Comparison of ENCODE assay signal across 8 cellular contexts in the genomic region with DNA sequence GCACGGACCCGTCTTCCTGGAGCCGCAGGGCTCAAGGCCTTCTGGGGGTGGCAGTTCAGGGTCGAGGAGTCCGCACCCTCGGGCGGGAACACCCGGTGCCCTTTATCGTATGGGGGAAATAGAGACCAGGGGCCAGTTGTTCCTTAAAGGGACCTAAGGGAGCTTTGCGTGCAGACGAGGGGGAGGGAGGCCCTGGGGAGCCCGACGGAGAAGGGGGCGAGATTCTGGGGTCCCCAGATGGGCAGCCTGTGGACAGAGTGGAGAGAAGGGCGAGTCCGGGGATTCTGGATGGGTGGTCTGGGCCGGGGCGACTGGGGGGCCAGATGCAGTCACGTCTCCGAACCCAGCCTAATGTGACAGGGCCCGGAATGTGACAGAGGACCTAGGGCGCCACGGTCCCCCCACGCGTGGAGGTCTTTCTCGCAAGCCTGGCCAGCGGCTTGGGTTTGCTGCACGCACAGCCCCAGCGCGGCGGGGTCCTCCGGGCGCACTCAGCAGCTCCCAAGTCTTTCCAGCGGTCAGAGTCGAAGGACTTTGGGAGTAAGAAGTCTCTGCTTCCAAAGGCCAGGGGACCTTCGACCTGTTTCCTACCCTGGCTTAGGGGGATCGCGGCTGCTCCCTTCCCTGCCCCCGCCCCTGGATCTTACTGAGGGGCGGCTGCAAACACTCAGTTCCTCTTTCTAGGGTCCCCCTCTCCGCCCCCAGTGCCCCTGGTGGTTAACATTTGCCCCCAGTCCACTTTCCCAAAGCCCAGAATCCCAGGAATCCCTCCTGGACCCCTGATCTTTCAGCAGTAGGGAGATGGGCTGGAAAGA. TPM values are rescaled to one million over a fixed set of nuclear protein-coding genes. Genes with fewer than 3 reads are reported as not detected.
DNase-seq lines count a peak whose midpoint lies in the region; ATAC-seq and FAIRE-seq lines count a peak whose summit lies in the region.

No MANE protein-coding gene starts in this region.

- H3K9me3 ChIP-seq in iPS-15b (ENCODE audit: control insufficient read depth, insufficient read depth, low read length) (peaks cover 2% of the 10 kb centered on the region), small intestine (ENCODE audit: control insufficient read depth, low read depth) (no peaks in the 10 kb centered on the region), SJCRH30 (replicated peaks) (no peaks in the 10 kb centered on the region)

- peak overlapping the region; percentile 61 for H3K4me3 Mint-ChIP-seq in activated naive CD8-positive, alpha-beta T cell treated with anti-CD3 and anti-CD28 coated beads, Interleukin-2, amount 50 U/mL, for 24 hours

- H3K4me3 ChIP-seq in H7 (ENCODE audit: insufficient read depth, low read depth, low read length) (peak overlapping the region; percentile 22), iPS-15b (ENCODE audit: low read depth, low read length) (peak overlapping the region; percentile 53), small intestine (ENCODE audit: low read depth in 1 of 2, low read length in 2 of 2) (peak overlapping the region in 1 of 2 donors; percentile 58), SJCRH30 (no peak overlapping the region)

- H3K27me3 ChIP-seq in H7 (ENCODE audit: control insufficient read depth, insufficient read depth, low read length), result peaks cover 30% of the 10 kb centered on the region
- H3K27me3 ChIP-seq in iPS-15b (ENCODE audit: control insufficient read depth, insufficient read depth, low read length), result peaks cover 31% of the 10 kb centered on the region
- no peaks in the 10 kb centered on the region for H3K27me3 ChIP-seq in small intestine (ENCODE audit: control insufficient read depth in 2 of 2, insufficient read depth in 2 of 2, low read length in 2 of 2)
- H3K27me3 ChIP-seq in SJCRH30, result no peaks in the 10 kb centered on the region

- H3K27me3 Mint-ChIP-seq in activated naive CD8-positive, alpha-beta T cell treated with anti-CD3 and anti-CD28 coated beads, Interleukin-2, amount 50 U/mL, for 24 hours, result peaks cover 34% of the 10 kb centered on the region

- WGBS in small intestine, 3 donors, result 17 to 21% (median 18%) methylated on average over 34 to 41 of the region's 41 CpGs

- H3K9me3 Mint-ChIP-seq in activated naive CD8-positive, alpha-beta T cell treated with anti-CD3 and anti-CD28 coated beads, Interleukin-2, amount 50 U/mL, for 24 hours, result no peaks in the 10 kb centered on the region

- H3K27ac ChIP-seq in small intestine (ENCODE audit: low read depth in 1 of 2, low read length in 1 of 2) (no peak overlapping the region), SJCRH30 (no peak overlapping the region)

- DNase-seq in H7, result peak; percentile 83
- no peak for DNase-seq in activated naive CD8-positive, alpha-beta T cell treated with anti-CD3 and anti-CD28 coated beads, Interleukin-2, amount 50 U/mL, for 24 hours
- peak; percentile 20 for DNase-seq in small intestine
- no peak for DNase-seq in SJCRH30
- DNase-seq in effector CD8-positive, alpha-beta T cell (lab: John Stamatoyannopoulos, UW), result no peak
- DNase-seq in HTR-8/SVneo (ENCODE audit: insufficient read length, low spot score), result no peak

- H3K9ac ChIP-seq in iPS-15b (ENCODE audit: low read depth, low read length), result no peak overlapping the region

- H3K4me1 Mint-ChIP-seq in activated naive CD8-positive, alpha-beta T cell treated with anti-CD3 and anti-CD28 coated beads, Interleukin-2, amount 50 U/mL, for 24 hours, result peaks cover 48% of the 10 kb centered on the region

- ATAC-seq in activated naive CD8-positive, alpha-beta T cell treated with anti-CD3 and anti-CD28 coated beads, Interleukin-2, amount 50 U/mL, for 24 hours, result no peak
- no peak for ATAC-seq in HG02870 (IDR thresholded peaks at IDR 0.05; ENCODE audit: unreplicated experiment)

- H3K4me1 ChIP-seq in iPS-15b (ENCODE audit: control insufficient read depth, insufficient read depth, low read length) (no peaks in the 10 kb centered on the region), small intestine (ENCODE audit: control insufficient read depth in 2 of 2, insufficient read depth in 1 of 2, low read depth in 1 of 2, low read length in 1 of 2) (no peaks in the 10 kb centered on the region), SJCRH30 (no peaks in the 10 kb centered on the region)

- peaks cover 15% of the 10 kb centered on the region for H3K36me3 Mint-ChIP-seq in activated naive CD8-positive, alpha-beta T cell treated with anti-CD3 and anti-CD28 coated beads, Interleukin-2, amount 50 U/mL, for 24 hours (ENCODE audit: low read depth)

- no peak overlapping the region for H3K27ac Mint-ChIP-seq in activated naive CD8-positive, alpha-beta T cell treated with anti-CD3 and anti-CD28 coated beads, Interleukin-2, amount 50 U/mL, for 24 hours

- no peaks in the 10 kb centered on the region for H3K36me3 ChIP-seq in H7 (replicated peaks; ENCODE audit: control insufficient read depth, insufficient read depth, low read length)
- no peaks in the 10 kb centered on the region for H3K36me3 ChIP-seq in iPS-15b (ENCODE audit: control insufficient read depth, insufficient read depth, low read length)
- no peaks in the 10 kb centered on the region for H3K36me3 ChIP-seq in small intestine (ENCODE audit: control insufficient read depth in 2 of 2, insufficient read depth in 2 of 2, low read length in 2 of 2)
- H3K36me3 ChIP-seq in SJCRH30, result no peaks in the 10 kb centered on the region

- FAIRE-seq in small intestine (lab: Jason Lieb, UNC), result no peak
- no peak for FAIRE-seq in HTR-8/SVneo (lab: Jason Lieb, UNC)

RNA-seq across cellular contexts. Expression of a gene that starts 0.5 kb away (rescaled TPM):
- 0.92 and 2.7 TPM in 2 replicates for total RNA-seq in H7 (2014; rRNA removed; shearing (Covaris generic))
- 1 to 10 TPM; 4.4 to 5.8 (median 4.6) TPM for polyA plus RNA-seq in small intestine
- 0.89 TPM in 1 of 2 replicates, not detected in the other for total RNA-seq in SJCRH30 (2014; rRNA removed; shearing (Covaris generic))

RNA-seq across cellular contexts. Expression of a gene that starts 33.4 kb away (rescaled TPM):
- total RNA-seq in H7 (2014; rRNA removed; shearing (Covaris generic)), result 29.7 and 34.5 TPM in 2 replicates
- 10 to 100 TPM; 23.2 to 48.0 (median 28.0) TPM for polyA plus RNA-seq in small intestine
- 14.4 and 16.4 TPM in 2 replicates for total RNA-seq in SJCRH30 (2014; rRNA removed; shearing (Covaris generic))

RNA-seq across cellular contexts. Expression of a gene that starts 38.8 kb away (rescaled TPM):
- total RNA-seq in H7 (2014; rRNA removed; shearing (Covaris generic)), result 5.9 and 7.8 TPM in 2 replicates
- polyA plus RNA-seq in small intestine, result 1 to 10 TPM; 5.1 to 9.8 (median 9.4) TPM
- total RNA-seq in SJCRH30 (2014; rRNA removed; shearing (Covaris generic)), result 3.1 and 3.7 TPM in 2 replicates

Comparison
In these comparisons a context has a peak if more than half of its experiments do, and no peak if none do; other contexts are left out.
1. DNase-seq: peak in H7 (single experiment) and small intestine (single experiment); none in activated naive CD8-positive, alpha-beta T cell treated with anti-CD3 and anti-CD28 coated beads, Interleukin-2, amount 50 U/mL, for 24 hours (single experiment), SJCRH30 (0 of 2), effector CD8-positive, alpha-beta T cell (single experiment) and HTR-8/SVneo (single experiment).